In genomic region chr17:13626703-13627102, GRCh38 we compare ENCODE assay signal across 18 cellular contexts. TPM values are rescaled to one million over a fixed set of nuclear protein-coding genes. Genes with fewer than 3 reads are reported as not detected.
DNase-seq lines count a peak whose midpoint lies in the region; ATAC-seq, FAIRE-seq and TF ChIP-seq lines count a peak whose summit lies in the region.
"Had no signal": no experiment of that assay in that cellular context is flagged by ENCODE, and none has a peak within 500 bp of the region (broad histone marks: within the 10 kb centered on the region; RNA-seq: fewer than 3 reads in every experiment).

No MANE protein-coding gene starts in this region.

- no peak overlapping the region for H3K4me3 Mint-ChIP-seq in progenitor cell of endocrine pancreas (ENCODE audit: low read depth)
- H3K4me3 Mint-ChIP-seq: activated B cell treated with CpG ODN at 0.5 μM for 24 hours; activated naive CD4-positive, alpha-beta T cell treated with anti-CD3 and anti-CD28 coated beads, Interleukin-2, amount 10 ng/mL, durations not matched to agents 7 days and 5 days; natural killer cell treated with Interleukin-12 subunit alpha and Interleukin-12 subunit beta and Interleukin-15 and Interleukin-18, amount 100 ng/mL, for 72 hours had no signal

- no peaks in the 10 kb centered on the region for H3K79me2 ChIP-seq in endothelial cell of umbilical vein (ENCODE audit: control insufficient read depth, insufficient read depth, low read length)

- no peaks in the 10 kb centered on the region for H3K9me3 ChIP-seq in endothelial cell of umbilical vein (replicated peaks; ENCODE audit: control insufficient read depth, insufficient read depth, low read length)
- H3K9me3 ChIP-seq: lower lobe of right lung, thyroid gland had no signal

- no peak overlapping the region for H3K27ac ChIP-seq in endothelial cell of umbilical vein (ENCODE audit: insufficient read depth, low read depth, low read length)
- H3K27ac ChIP-seq: lower lobe of right lung, PC-9, thyroid gland had no signal

- H2AFZ ChIP-seq in endothelial cell of umbilical vein (ENCODE audit: low read depth, low read length), result no peak overlapping the region
- H2AFZ ChIP-seq: PC-9 had no signal

- peaks cover 4% of the 10 kb centered on the region for H3K4me1 Mint-ChIP-seq in progenitor cell of endocrine pancreas (ENCODE audit: low read depth)
- H3K4me1 Mint-ChIP-seq: activated B cell treated with CpG ODN at 0.5 μM for 24 hours; activated naive CD4-positive, alpha-beta T cell treated with anti-CD3 and anti-CD28 coated beads, Interleukin-2, amount 10 ng/mL, durations not matched to agents 7 days and 5 days had no signal

- FAIRE-seq in RCC 7860 (lab: Jason Lieb, UNC), result peak; percentile 90
- no peak for FAIRE-seq in endothelial cell of umbilical vein (lab: Jason Lieb, UNC)
- FAIRE-seq: GM12878 had no signal

- H3K27me3 Mint-ChIP-seq in progenitor cell of endocrine pancreas, result no peaks in the 10 kb centered on the region
- H3K27me3 Mint-ChIP-seq: activated naive CD4-positive, alpha-beta T cell treated with anti-CD3 and anti-CD28 coated beads, Interleukin-2, amount 10 ng/mL, durations not matched to agents 7 days and 5 days had no signal

- no peaks in the 10 kb centered on the region for H4K20me1 ChIP-seq in endothelial cell of umbilical vein (replicated peaks; ENCODE audit: control insufficient read depth, extremely low read depth, insufficient read depth, low read length)

- no peak for ATAC-seq in GM18873 (IDR thresholded peaks at IDR 0.05; ENCODE audit: low FRiP score, unreplicated experiment)
- ATAC-seq: GM12878; lower lobe of right lung; natural killer cell treated with Interleukin-12 subunit alpha and Interleukin-12 subunit beta and Interleukin-15 and Interleukin-18, amount 100 ng/mL, for 72 hours had no signal

- no peaks in the 10 kb centered on the region for H3K9me1 ChIP-seq in endothelial cell of umbilical vein (replicated peaks; ENCODE audit: control insufficient read depth, extremely low read depth, insufficient read depth, low read length)

- DNase-seq in ELR (ENCODE audit: low read depth), result peak; percentile 88
- peak; percentile 65 for DNase-seq in RCC 7860 (ENCODE audit: low spot score)
- no peak for DNase-seq in endothelial cell of umbilical vein (ENCODE audit: low read depth, low spot score)
- peak; percentile 60 for DNase-seq in non-pigmented ciliary epithelial cell (ENCODE audit: low read depth)
- no peak for DNase-seq in progenitor cell of endocrine pancreas (ENCODE audit: low spot score, unreplicated experiment)
- no peak for DNase-seq in NCI-H1105 (lab: John Stamatoyannopoulos, UW)
- DNase-seq in erythroblast (lab: John Stamatoyannopoulos, UW), result no peak
- DNase-seq: activated B cell treated with CpG ODN at 0.5 μM for 24 hours; activated naive CD4-positive, alpha-beta T cell treated with anti-CD3 and anti-CD28 coated beads, Interleukin-2, amount 10 ng/mL, durations not matched to agents 7 days and 5 days; DMS79 treated with DMSO at 0.1 percent for 48 hours; lower lobe of right lung; NCI-H1436 treated with DMSO at 0.1 percent for 48 hours; NCI-H510A treated with DMSO at 0.1 percent for 48 hours; PC-9; thyroid gland had no signal

- intact Hi-C loops in endothelial cell of umbilical vein (cut with micrococcal nuclease), result no loop called here

- H3K27ac Mint-ChIP-seq in progenitor cell of endocrine pancreas, result no peak overlapping the region
- H3K27ac Mint-ChIP-seq: activated B cell treated with CpG ODN at 0.5 μM for 24 hours; activated naive CD4-positive, alpha-beta T cell treated with anti-CD3 and anti-CD28 coated beads, Interleukin-2, amount 10 ng/mL, durations not matched to agents 7 days and 5 days; natural killer cell treated with Interleukin-12 subunit alpha and Interleukin-12 subunit beta and Interleukin-15 and Interleukin-18, amount 100 ng/mL, for 72 hours had no signal

- no peaks in the 10 kb centered on the region for H3K4me1 ChIP-seq in endothelial cell of umbilical vein (ENCODE audit: control insufficient read depth, extremely low read depth, insufficient read depth, low read length)
- H3K4me1 ChIP-seq: lower lobe of right lung, thyroid gland had no signal

- no peaks in the 10 kb centered on the region for H3K27me3 ChIP-seq in endothelial cell of umbilical vein (ENCODE audit: control insufficient read depth in 2 of 2, insufficient read depth in 2 of 2, low read length in 2 of 2)
- H3K27me3 ChIP-seq: thyroid gland had no signal

- dilution Hi-C loops in endothelial cell of umbilical vein (cut with MboI; ENCODE audit: extremely low pct_ligation_motif_present, low sequenced_read_pairs), result no loop called here

- H3K36me3 Mint-ChIP-seq in progenitor cell of endocrine pancreas (ENCODE audit: insufficient read depth), result no peaks in the 10 kb centered on the region
- H3K36me3 Mint-ChIP-seq: activated naive CD4-positive, alpha-beta T cell treated with anti-CD3 and anti-CD28 coated beads, Interleukin-2, amount 10 ng/mL, durations not matched to agents 7 days and 5 days; natural killer cell treated with Interleukin-12 subunit alpha and Interleukin-12 subunit beta and Interleukin-15 and Interleukin-18, amount 100 ng/mL, for 72 hours had no signal

- no peak overlapping the region for H3K4me3 ChIP-seq in endothelial cell of umbilical vein (replicated peaks in 1 of 3; ENCODE audit: insufficient read depth in 1 of 3, low read depth in 1 of 3, low read length in 3 of 3)
- H3K4me3 ChIP-seq: GM12878, lower lobe of right lung, PC-9, thyroid gland had no signal

- POLR2A ChIA-PET in endothelial cell of umbilical vein (lab: Charles Lee), result no interaction called here

- no peaks in the 10 kb centered on the region for H3K36me3 ChIP-seq in endothelial cell of umbilical vein (ENCODE audit: control insufficient read depth in 2 of 2, extremely low read depth in 1 of 2, insufficient read depth in 2 of 2, low read length in 2 of 2)
- H3K36me3 ChIP-seq: lower lobe of right lung, thyroid gland had no signal

- peaks cover 7% of the 10 kb centered on the region for H3K9me3 Mint-ChIP-seq in progenitor cell of endocrine pancreas (ENCODE audit: low read depth)
- H3K9me3 Mint-ChIP-seq: activated naive CD4-positive, alpha-beta T cell treated with anti-CD3 and anti-CD28 coated beads, Interleukin-2, amount 10 ng/mL, durations not matched to agents 7 days and 5 days; natural killer cell treated with Interleukin-12 subunit alpha and Interleukin-12 subunit beta and Interleukin-15 and Interleukin-18, amount 100 ng/mL, for 72 hours had no signal

- CTCF ChIA-PET in endothelial cell of umbilical vein (lab: Charles Lee), result no interaction called here

- TF ChIP-seq CTCF in endothelial cell of umbilical vein (IDR thresholded peaks at IDR 0.05; ENCODE audit: extremely low read depth in 1 of 2, insufficient read depth in 1 of 2, low read depth in 1 of 2, low read length in 2 of 2) (no peak), progenitor cell of endocrine pancreas (IDR thresholded peaks at IDR 0.05; ENCODE audit: unreplicated experiment) (no peak)

- no peak overlapping the region for H3K4me2 ChIP-seq in endothelial cell of umbilical vein (ENCODE audit: insufficient read depth, low read length)
- H3K4me2 ChIP-seq: PC-9 had no signal

- no peak for TF ChIP-seq POLR2A in endothelial cell of umbilical vein (IDR thresholded peaks at IDR 0.05; ENCODE audit: low read depth, low read length)
- no peak for TF ChIP-seq POLR2A in erythroblast (IDR thresholded peaks at IDR 0.05; ENCODE audit: low read length)

- H3K9ac ChIP-seq in endothelial cell of umbilical vein (replicated peaks; ENCODE audit: extremely low read depth, insufficient read depth, low read length), result no peak overlapping the region

- BruUV-seq in endothelial cell of umbilical vein (replicated peaks; lab: Mats Ljungman, UMichigan), result no TSS peak

TF ChIP-seq in endothelial cell of umbilical vein, 7 proteins besides CTCF, POLR2A, EP300 and RAD21:
- no peak for TF ChIP-seq MAX (IDR thresholded peaks at IDR 0.05; ENCODE audit: insufficient read depth, insufficient read length)
- peak; percentile 19 for TF ChIP-seq JUN (IDR thresholded peaks at IDR 0.05; ENCODE audit: borderline replicate concordance, insufficient read depth, insufficient read length, low read depth)
TF ChIP-seq in endothelial cell of umbilical vein: peak in this region for 1.

RNA-seq across cellular contexts. Expression of gene HS3ST3A1, which starts 25.0 kb away (rescaled TPM):
- total RNA-seq in endothelial cell of umbilical vein (not detected in 2 replicates), progenitor cell of endocrine pancreas (6.9 and 8.8 TPM in 2 replicates)
- polyA plus RNA-seq in endothelial cell of umbilical vein, result not detected in 2 replicates
- not detected in 2 replicates for polyA plus RNA-seq in endothelial cell of umbilical vein (2011; cell fraction: cytosol; rRNA removed)
- polyA plus RNA-seq in endothelial cell of umbilical vein (2011; cell fraction: nucleus; rRNA removed), result not detected in 2 replicates
- not detected in 2 replicates for polyA plus RNA-seq in endothelial cell of umbilical vein (2012)
- not detected in 2 replicates for polyA minus RNA-seq in endothelial cell of umbilical vein
- polyA minus RNA-seq in endothelial cell of umbilical vein (2011; cell fraction: cytosol; rRNA and poly(A)+ RNA removed), result not detected
- not detected in 2 replicates for polyA minus RNA-seq in endothelial cell of umbilical vein (2011; cell fraction: nucleus; rRNA and poly(A)+ RNA removed)
- total RNA-seq: activated B cell treated with CpG ODN at 0.5 μM for 24 hours, GM12878, PC-9 had no signal

Comparison
In these comparisons a context has a peak if more than half of its experiments do, and no peak if none do; other contexts are left out.
1. DNase-seq: peak in ELR (single experiment), RCC 7860 (single experiment) and non-pigmented ciliary epithelial cell (single experiment); none in endothelial cell of umbilical vein (single experiment), progenitor cell of endocrine pancreas (single experiment), NCI-H1105 (single experiment) and erythroblast (0 of 2).